ENCODE assay signal across 12 cellular contexts in genomic region chr20:2713285-2713684, GRCh38. TPM values are rescaled to one million over a fixed set of nuclear protein-coding genes. Genes with fewer than 3 reads are reported as not detected.
DNase-seq lines count a peak whose midpoint lies in the region; ATAC-seq and TF ChIP-seq lines count a peak whose summit lies in the region.
"Had no signal": no experiment of that assay in that cellular context is flagged by ENCODE, and none has a peak within 500 bp of the region (broad histone marks: within the 10 kb centered on the region; RNA-seq: fewer than 3 reads in every experiment).

No MANE protein-coding gene starts in this region.

- H3K27me3 ChIP-seq in esophagus muscularis mucosa, result no peaks in the 10 kb centered on the region

- TF ChIP-seq CTCF in AG09309 (IDR thresholded peaks at IDR 0.05; ENCODE audit: control insufficient read depth, insufficient read depth, low read depth, low read length, missing control alignments), result peak; percentile 19
- TF ChIP-seq CTCF in GM10248 (IDR thresholded peaks at IDR 0.05; ENCODE audit: control extremely low read depth, extremely low read depth, low read depth, missing control alignments), result peak; percentile 40
- TF ChIP-seq CTCF in esophagus muscularis mucosa (IDR thresholded peaks at IDR 0.05), result no peak

- no peak for TF ChIP-seq EP300 in esophagus muscularis mucosa (IDR thresholded peaks at IDR 0.05)

- POLR2A ChIA-PET in GM10248 (lab: Yijun Ruan, JAX), result no interaction called here

- ATAC-seq in HG03460 (IDR thresholded peaks at IDR 0.05; ENCODE audit: unreplicated experiment), result no peak

- H3K4me1 ChIP-seq in esophagus muscularis mucosa, result no peaks in the 10 kb centered on the region

- peaks cover 0 to 15% (median 5%) of the 10 kb centered on the region in 4 donors for H3K9me3 ChIP-seq in esophagus muscularis mucosa

- WGBS in esophagus muscularis mucosa, result 32% methylated on average over 3 of the region's 3 CpGs

- no peak overlapping the region for H3K4me3 ChIP-seq in AG09309 (ENCODE audit: control insufficient read depth, low read depth, low read length)
- H3K4me3 ChIP-seq in esophagus muscularis mucosa, result no peak overlapping the region

- intact Hi-C loops in esophagus muscularis mucosa (cut with DNase I), result no loop called here

- CTCF ChIA-PET in GM10248 (lab: Yijun Ruan, JAX), result interaction anchor here (1.9 kb wide), 1 partner anchor 28 kb away, joined by 10 read pairs; no protein-coding TSS in a partner anchor

- no peak overlapping the region for H3K27ac ChIP-seq in esophagus muscularis mucosa (replicated peaks in 1 of 4)

- TF ChIP-seq POLR2A in esophagus muscularis mucosa (IDR thresholded peaks at IDR 0.05; ENCODE audit: low read depth), result no peak

- no peak for DNase-seq in AG09309 (ENCODE audit: low read depth)
- DNase-seq in GM10248 (ENCODE audit: extremely low spot score), result no peak
- peak; percentile 59 for DNase-seq in NCI-H748 (lab: John Stamatoyannopoulos, UW; ENCODE audit: unreplicated experiment)
- peak; percentile 57 for DNase-seq in esophagus muscularis mucosa (ENCODE audit: extremely low spot score)
- DNase-seq in hypothalamus (lab: John Stamatoyannopoulos, UW), result no peak
- DNase-seq in NCI-H2029 (lab: John Stamatoyannopoulos, UW), result no peak
- DNase-seq in HuH-7.5 (ENCODE audit: low spot score), result no peak
- DNase-seq: amygdala, glutamatergic neuron, NCI-H1436, occipital lobe had no signal

- peaks cover 0 to 5% (median 0%) of the 10 kb centered on the region in 4 donors for H3K36me3 ChIP-seq in esophagus muscularis mucosa

RNA-seq across cellular contexts. Expression of gene EBF4, which starts 20.7 kb away (rescaled TPM):
- 10 to 100 TPM; 23.7 to 46.7 (median 30.1) TPM for total RNA-seq in esophagus muscularis mucosa

RNA-seq across cellular contexts. Expression of gene IDH3B, which starts 49.3 kb away (rescaled TPM):
- 100 to 1,000 TPM; 115 to 122 (median 118) TPM for total RNA-seq in esophagus muscularis mucosa

Comparison
In these comparisons a context has a peak if more than half of its experiments do, and no peak if none do; other contexts are left out.
1. DNase-seq: peak in NCI-H748 (single experiment) and esophagus muscularis mucosa (single experiment); none in AG09309 (single experiment), GM10248 (single experiment), hypothalamus (0 of 51), NCI-H2029 (single experiment) and HuH-7.5 (single experiment).
2. CTCF ChIP-seq: peak in AG09309 (single experiment) and GM10248 (single experiment); none in esophagus muscularis mucosa (0 of 3).